9 cellular contexts compared by ENCODE assay signal in genomic region chr2:43212931-43213330, GRCh38. TPM values are rescaled to one million over a fixed set of nuclear protein-coding genes. Genes with fewer than 3 reads are reported as not detected.
DNase-seq lines count a peak whose midpoint lies in the region; ATAC-seq and TF ChIP-seq lines count a peak whose summit lies in the region.
"Had no signal": no experiment of that assay in that cellular context is flagged by ENCODE, and none has a peak within 500 bp of the region (broad histone marks: within the 10 kb centered on the region; RNA-seq: fewer than 3 reads in every experiment).

No MANE protein-coding gene starts in this region.

- H3K4me3 Mint-ChIP-seq in Calu3 (ENCODE audit: low read depth, unreplicated experiment) = no peak overlapping the region

- intact Hi-C loops in Calu3 (cut with micrococcal nuclease; ENCODE audit: unreplicated experiment) (no loop called here), left cardiac atrium (cut with DNase I) (loop anchor here in 1 of 2 donors (10.0 kb wide), 1 partner anchor 188 kb away; no protein-coding TSS in a partner anchor), sciatic nerve (cut with DNase I) (loop anchor here (10.0 kb wide), 1 partner anchor 48 kb away; no protein-coding TSS in a partner anchor)

- peak overlapping the region; percentile 6 for H3K27ac Mint-ChIP-seq in Calu3 (ENCODE audit: unreplicated experiment)

- ATAC-seq in left cardiac atrium = peak; percentile 13 to 42
- ATAC-seq in sciatic nerve = peak; percentile 45
- ATAC-seq in GM19452 (IDR thresholded peaks at IDR 0.05; ENCODE audit: unreplicated experiment) = no peak
- ATAC-seq in GM18498 (IDR thresholded peaks at IDR 0.05; ENCODE audit: unreplicated experiment) = no peak

- DNase-seq in Calu3 (no peak), SKM-1 treated with dmso at 0.1 percent for 144 hours (lab: John Stamatoyannopoulos, UW; ENCODE audit: unreplicated experiment) (peak; percentile 94), left cardiac atrium (peak; percentile 53), sciatic nerve (ENCODE audit: low spot score) (peak; percentile 72), 8988T (no peak)
- no peak for DNase-seq in stimulated activated naive CD4-positive, alpha-beta T cell treated with Interleukin-2 at 50 U/mL for 16 hours (lab: John Stamatoyannopoulos, UW)
- DNase-seq: H7 had no signal

- no TSS peak for BruUV-seq in Calu3 (replicated peaks; lab: Mats Ljungman, UMichigan)

- peaks cover 21% of the 10 kb centered on the region for H3K4me1 Mint-ChIP-seq in Calu3 (ENCODE audit: low read depth, unreplicated experiment)

- H3K27me3 Mint-ChIP-seq in Calu3 (ENCODE audit: unreplicated experiment) = no peaks in the 10 kb centered on the region

- CTCF ChIA-PET in Calu3 (lab: Charles Lee) = no interaction called here

- no peaks in the 10 kb centered on the region for H3K36me3 Mint-ChIP-seq in Calu3 (ENCODE audit: insufficient read depth, unreplicated experiment)

- no peak for TF ChIP-seq CTCF in Calu3 (IDR thresholded peaks at IDR 0.05; ENCODE audit: unreplicated experiment)

- H3K9me3 Mint-ChIP-seq in Calu3 (ENCODE audit: low read depth, unreplicated experiment) = no peaks in the 10 kb centered on the region

RNA-seq across cellular contexts. Expression of gene ZFP36L2, which starts 13.5 kb away (rescaled TPM):
- 90.7 and 120 TPM in 2 replicates for total RNA-seq in Calu3 (2022)
- total RNA-seq in left cardiac atrium = 10 to 100 TPM; 64.0 to 82.1 TPM
- total RNA-seq in sciatic nerve = 172 TPM

Comparison
In these comparisons a context has a peak if more than half of its experiments do, and no peak if none do; other contexts are left out.
1. DNase-seq: peak in SKM-1 treated with dmso at 0.1 percent for 144 hours (single experiment), left cardiac atrium (single experiment) and sciatic nerve (single experiment); none in Calu3 (single experiment), stimulated activated naive CD4-positive, alpha-beta T cell treated with Interleukin-2 at 50 U/mL for 16 hours (single experiment) and 8988T (single experiment).
2. ATAC-seq: peak in left cardiac atrium (2 of 2) and sciatic nerve (single experiment); none in GM19452 (single experiment) and GM18498 (single experiment).